Comparison of ENCODE assay signal across 12 cellular contexts in genomic region chr1:40014253-40014706, GRCh38. TPM values are rescaled to one million over a fixed set of nuclear protein-coding genes. Genes with fewer than 3 reads are reported as not detected.
DNase-seq lines count a peak whose midpoint lies in the region; ATAC-seq and TF ChIP-seq lines count a peak whose summit lies in the region.
"Had no signal": no experiment of that assay in that cellular context is flagged by ENCODE, and none has a peak within 500 bp of the region (broad histone marks: within the 10 kb centered on the region; RNA-seq: fewer than 3 reads in every experiment).

No MANE protein-coding gene starts in this region.

- no TSS peak for BruUV-seq in MCF 10A (replicated peaks; lab: Mats Ljungman, UMichigan)

- H3K36me3 Mint-ChIP-seq in MCF 10A (ENCODE audit: insufficient read depth, unreplicated experiment) = no peaks in the 10 kb centered on the region
- H3K36me3 Mint-ChIP-seq in effector memory CD8-positive, alpha-beta T cell (ENCODE audit: insufficient read depth) = no peaks in the 10 kb centered on the region
- H3K36me3 Mint-ChIP-seq in stimulated activated naive B cell treated with anti-CD40 and anti-IgM and Interleukin-4, amounts not matched to agents 10 μg/mL and 1 μg/mL and 100 μg/mL, for 72 hours = no peaks in the 10 kb centered on the region
- no peaks in the 10 kb centered on the region for H3K36me3 Mint-ChIP-seq in activated CD4-positive, alpha-beta memory T cell treated with anti-CD3 and anti-CD28 coated beads, Interleukin-2, amount 10 ng/mL, durations not matched to agents 7 days and 5 days (ENCODE audit: low read depth)

- intact Hi-C loops in MCF 10A (cut with micrococcal nuclease) (no loop called here), breast epithelium (cut with DNase I; ENCODE audit: low total_unique reads) (no loop called here)

- peak overlapping the region; percentile 82 for H3K27ac Mint-ChIP-seq in MCF 10A (ENCODE audit: low read depth, unreplicated experiment)
- H3K27ac Mint-ChIP-seq in effector memory CD8-positive, alpha-beta T cell = peak overlapping the region in 1 of 2 donors; percentile 82
- peak overlapping the region; percentile 25 for H3K27ac Mint-ChIP-seq in stimulated activated naive B cell treated with anti-CD40 and anti-IgM and Interleukin-4, amounts not matched to agents 10 μg/mL and 1 μg/mL and 100 μg/mL, for 72 hours
- no peak overlapping the region for H3K27ac Mint-ChIP-seq in activated CD4-positive, alpha-beta memory T cell treated with anti-CD3 and anti-CD28 coated beads, Interleukin-2, amount 10 ng/mL, durations not matched to agents 7 days and 5 days
- H3K27ac Mint-ChIP-seq: GM23338 had no signal

- no peaks in the 10 kb centered on the region for H3K4me1 ChIP-seq in breast epithelium
- H3K4me1 ChIP-seq: BE2C had no signal

- CTCF ChIA-PET in MCF 10A (lab: Yijun Ruan, JAX) = interaction anchor here (0.6 to 3.2 kb wide), 5 partner anchors 17 to 95 kb away, joined by 3 to 22 read pairs (median 6); no protein-coding TSS in a partner anchor
- CTCF ChIA-PET in activated CD4-positive, alpha-beta memory T cell treated with anti-CD3 and anti-CD28 coated beads, Interleukin-2, amount 10 ng/mL, durations not matched to agents 7 days and 5 days (lab: Charles Lee) = interaction anchor here (0.6 to 3.0 kb wide), 4 partner anchors 14 to 40 kb away, joined by 3 to 13 read pairs (median 6); partner anchors contain the start of gene CAP1

- DNase-seq in MCF 10A (ENCODE audit: unreplicated experiment) (no peak), breast epithelium (ENCODE audit: low spot score in 2 of 2) (no peak), OCI-M1 (lab: John Stamatoyannopoulos, UW) (peak; percentile 34), SK-N-DZ (ENCODE audit: low spot score) (no peak), kidney tubule cell (ENCODE audit: low spot score) (no peak)
- no peak for DNase-seq in effector memory CD8-positive, alpha-beta T cell
- DNase-seq in stimulated activated naive B cell treated with anti-CD40 and anti-IgM and Interleukin-4, amounts not matched to agents 10 μg/mL and 1 μg/mL and 100 μg/mL, for 72 hours = no peak
- DNase-seq in activated CD4-positive, alpha-beta memory T cell treated with anti-CD3 and anti-CD28 coated beads, Interleukin-2, amount 10 ng/mL, durations not matched to agents 7 days and 5 days = no peak
- DNase-seq: activated gamma-delta T cell; BE2C; stimulated activated CD4-positive, alpha-beta T cell treated with anti-CD3 and anti-CD28 coated beads, Interleukin-12 subunit alpha, Interleukin-12 subunit beta, amount 100 ng/mL, for 4 hours had no signal

- H3K27me3 Mint-ChIP-seq in MCF 10A (ENCODE audit: insufficient read depth, unreplicated experiment) = no peaks in the 10 kb centered on the region
- H3K27me3 Mint-ChIP-seq in effector memory CD8-positive, alpha-beta T cell = no peaks in the 10 kb centered on the region
- no peaks in the 10 kb centered on the region for H3K27me3 Mint-ChIP-seq in stimulated activated naive B cell treated with anti-CD40 and anti-IgM and Interleukin-4, amounts not matched to agents 10 μg/mL and 1 μg/mL and 100 μg/mL, for 72 hours
- peaks cover 3% of the 10 kb centered on the region for H3K27me3 Mint-ChIP-seq in activated CD4-positive, alpha-beta memory T cell treated with anti-CD3 and anti-CD28 coated beads, Interleukin-2, amount 10 ng/mL, durations not matched to agents 7 days and 5 days

- TF ChIP-seq POLR2A in breast epithelium (IDR thresholded peaks at IDR 0.05) = no peak

- H3K27ac ChIP-seq in breast epithelium = no peak overlapping the region

- no peaks in the 10 kb centered on the region for H3K36me3 ChIP-seq in breast epithelium
- H3K36me3 ChIP-seq: BE2C had no signal

- peaks cover 17% of the 10 kb centered on the region for H3K4me1 Mint-ChIP-seq in MCF 10A (ENCODE audit: insufficient read depth, unreplicated experiment)
- H3K4me1 Mint-ChIP-seq in effector memory CD8-positive, alpha-beta T cell (ENCODE audit: low read depth in 2 of 2) = peaks cover 6 to 8% of the 10 kb centered on the region in 2 donors
- H3K4me1 Mint-ChIP-seq in stimulated activated naive B cell treated with anti-CD40 and anti-IgM and Interleukin-4, amounts not matched to agents 10 μg/mL and 1 μg/mL and 100 μg/mL, for 72 hours = peaks cover 6 to 11% of the 10 kb centered on the region in 2 donors
- H3K4me1 Mint-ChIP-seq in activated CD4-positive, alpha-beta memory T cell treated with anti-CD3 and anti-CD28 coated beads, Interleukin-2, amount 10 ng/mL, durations not matched to agents 7 days and 5 days = peaks cover 12% of the 10 kb centered on the region
- H3K4me1 Mint-ChIP-seq: GM23338 had no signal

- POLR2A ChIA-PET in MCF 10A (lab: Yijun Ruan, JAX) = interaction anchor here (0.6 to 3.5 kb wide), 7 partner anchors 10 to 168 kb away, joined by 3 to 28 read pairs (median 7); partner anchors contain the start of genes CAP1 and MFSD2A
- POLR2A ChIA-PET in activated CD4-positive, alpha-beta memory T cell treated with anti-CD3 and anti-CD28 coated beads, Interleukin-2, amount 10 ng/mL, durations not matched to agents 7 days and 5 days (lab: Charles Lee) = interaction anchor here (1.6 to 1.7 kb wide), 2 partner anchors 18 to 25 kb away, joined by 5 to 10 read pairs; partner anchors contain the start of gene CAP1

- no peak overlapping the region for H3K4me3 ChIP-seq in breast epithelium
- H3K4me3 ChIP-seq: GM23338 had no signal

- ATAC-seq in effector memory CD8-positive, alpha-beta T cell (replicated peaks) = peak; percentile 95
- peak; percentile 95 to 96 for ATAC-seq in stimulated activated naive B cell treated with anti-CD40 and anti-IgM and Interleukin-4, amounts not matched to agents 10 μg/mL and 1 μg/mL and 100 μg/mL, for 72 hours (replicated peaks)
- ATAC-seq: GM23338 had no signal

- H3K27me3 ChIP-seq in breast epithelium = no peaks in the 10 kb centered on the region
- H3K27me3 ChIP-seq: BE2C had no signal

- H3K9me3 ChIP-seq in breast epithelium = no peaks in the 10 kb centered on the region
- H3K9me3 ChIP-seq: BE2C had no signal

- H3K4me3 Mint-ChIP-seq in MCF 10A (ENCODE audit: unreplicated experiment) = no peak overlapping the region
- H3K4me3 Mint-ChIP-seq in effector memory CD8-positive, alpha-beta T cell = no peak overlapping the region
- no peak overlapping the region for H3K4me3 Mint-ChIP-seq in stimulated activated naive B cell treated with anti-CD40 and anti-IgM and Interleukin-4, amounts not matched to agents 10 μg/mL and 1 μg/mL and 100 μg/mL, for 72 hours
- no peak overlapping the region for H3K4me3 Mint-ChIP-seq in activated CD4-positive, alpha-beta memory T cell treated with anti-CD3 and anti-CD28 coated beads, Interleukin-2, amount 10 ng/mL, durations not matched to agents 7 days and 5 days
- H3K4me3 Mint-ChIP-seq: GM23338 had no signal

- no peak for TF ChIP-seq CTCF in MCF 10A (IDR thresholded peaks at IDR 0.05; ENCODE audit: unreplicated experiment)
- TF ChIP-seq CTCF in breast epithelium (IDR thresholded peaks at IDR 0.05) = no peak

- H3K9me3 Mint-ChIP-seq in MCF 10A (ENCODE audit: unreplicated experiment) = no peaks in the 10 kb centered on the region
- H3K9me3 Mint-ChIP-seq in effector memory CD8-positive, alpha-beta T cell = peaks cover 0 to 4% of the 10 kb centered on the region in 2 donors
- H3K9me3 Mint-ChIP-seq in stimulated activated naive B cell treated with anti-CD40 and anti-IgM and Interleukin-4, amounts not matched to agents 10 μg/mL and 1 μg/mL and 100 μg/mL, for 72 hours = peaks cover 0 to 5% of the 10 kb centered on the region in 2 donors
- peaks cover 8% of the 10 kb centered on the region for H3K9me3 Mint-ChIP-seq in activated CD4-positive, alpha-beta memory T cell treated with anti-CD3 and anti-CD28 coated beads, Interleukin-2, amount 10 ng/mL, durations not matched to agents 7 days and 5 days

RNA-seq across cellular contexts. Expression of gene CAP1, which starts 26.2 kb away (rescaled TPM):
- total RNA-seq in MCF 10A (2022) (297 and 339 TPM in 2 replicates), breast epithelium (100 to 1,000 TPM; 244 to 285 (median 244) TPM)
- polyA plus RNA-seq in SK-N-DZ (2014; cell fraction: cytosol; rRNA removed) = 144 and 157 TPM in 2 replicates
- polyA plus RNA-seq in SK-N-DZ (2014; cell fraction: nucleus; rRNA removed) = 69.2 and 77.5 TPM in 2 replicates
- total RNA-seq in activated CD4-positive, alpha-beta memory T cell treated with anti-CD3 and anti-CD28 coated beads, Interleukin-2, amount 10 ng/mL, durations not matched to agents 7 days and 5 days = 100 to 1,000 TPM; 890 to 908 TPM

RNA-seq across cellular contexts. Expression of gene MFSD2A, which starts 59.3 kb away (rescaled TPM):
- 49.1 and 52.9 TPM in 2 replicates for total RNA-seq in MCF 10A (2022)
- total RNA-seq in breast epithelium = 10 to 100 TPM in 1 of 3 donors, 1 to 10 TPM in 2; 3.0 to 61.5 (median 7.9) TPM
- polyA plus RNA-seq in SK-N-DZ (2014; cell fraction: cytosol; rRNA removed) = 6.4 and 9.9 TPM in 2 replicates
- 13.5 and 19.3 TPM in 2 replicates for polyA plus RNA-seq in SK-N-DZ (2014; cell fraction: nucleus; rRNA removed)
- total RNA-seq in activated CD4-positive, alpha-beta memory T cell treated with anti-CD3 and anti-CD28 coated beads, Interleukin-2, amount 10 ng/mL, durations not matched to agents 7 days and 5 days = 1 to 10 TPM; 2.4 to 2.5 TPM
